In genomic region chr12:108690191-108690518, GRCh38 we compare ENCODE assay signal across 8 cellular contexts. TPM values are rescaled to one million over a fixed set of nuclear protein-coding genes. Genes with fewer than 3 reads are reported as not detected.
DNase-seq lines count a peak whose midpoint lies in the region; ATAC-seq and TF ChIP-seq lines count a peak whose summit lies in the region.

No MANE protein-coding gene starts in this region.

- no peaks in the 10 kb centered on the region for H3K27me3 ChIP-seq in CD8-positive, alpha-beta T cell (ENCODE audit: insufficient read depth, low read length)
- H3K27me3 ChIP-seq in OCI-LY3 (ENCODE audit: low read depth, low read length) (no peaks in the 10 kb centered on the region), endodermal cell (ENCODE audit: control insufficient read depth, insufficient read depth, low read length, poor library complexity, severe bottlenecking) (no peaks in the 10 kb centered on the region)

- intact Hi-C loops in CD8-positive, alpha-beta T cell (cut with DNase I, micrococcal nuclease): loop anchor here (2.0 kb wide), 3 partner anchors 25 to 43 kb away; partner anchors contain the start of gene CORO1C (in 1 of the 2)

- DNase-seq in CD8-positive, alpha-beta T cell: no peak
- DNase-seq in endodermal cell (no peak), progenitor cell of endocrine pancreas (ENCODE audit: low spot score, unreplicated experiment) (no peak), AG08395 (ENCODE audit: low spot score) (no peak), EL (no peak)
- DNase-seq in stimulated activated CD4-positive, alpha-beta T cell treated with anti-CD3 and anti-CD28 coated beads, Interleukin-1b, Interleukin-23, amount 100 ng/mL, for 48 hours: no peak
- DNase-seq in stimulated activated naive CD4-positive, alpha-beta T cell treated with Interleukin-2 at 50 U/mL for 16 hours (lab: John Stamatoyannopoulos, UW): no peak

- peaks cover 36% of the 10 kb centered on the region for H3K4me1 ChIP-seq in CD8-positive, alpha-beta T cell (ENCODE audit: insufficient read depth, low read length)
- peaks cover 78% of the 10 kb centered on the region for H3K4me1 ChIP-seq in OCI-LY3 (ENCODE audit: low read length)
- H3K4me1 ChIP-seq in endodermal cell (ENCODE audit: control insufficient read depth, insufficient read depth, low read length): peaks cover 38% of the 10 kb centered on the region

- CTCF ChIA-PET in CD8-positive, alpha-beta T cell (lab: Charles Lee): interaction anchor here (0.7 to 2.8 kb wide), 7 partner anchors 13 to 114 kb away, joined by 3 to 15 read pairs (median 5); no protein-coding TSS in a partner anchor

- peak overlapping the region; percentile 32 for H3K27ac Mint-ChIP-seq in CD8-positive, alpha-beta T cell
- H3K27ac Mint-ChIP-seq in endodermal cell (peak overlapping the region; percentile 94), progenitor cell of endocrine pancreas (peak overlapping the region; percentile 89)

- H3K9me3 Mint-ChIP-seq in CD8-positive, alpha-beta T cell: no peaks in the 10 kb centered on the region
- H3K9me3 Mint-ChIP-seq in endodermal cell (peaks cover 1% of the 10 kb centered on the region), progenitor cell of endocrine pancreas (ENCODE audit: low read depth) (no peaks in the 10 kb centered on the region)

- no peaks in the 10 kb centered on the region for H3K36me3 Mint-ChIP-seq in CD8-positive, alpha-beta T cell
- H3K36me3 Mint-ChIP-seq in endodermal cell (ENCODE audit: low read depth): peaks cover 12% of the 10 kb centered on the region
- peaks cover 5% of the 10 kb centered on the region for H3K36me3 Mint-ChIP-seq in progenitor cell of endocrine pancreas (ENCODE audit: insufficient read depth)

- H3K9me3 ChIP-seq in CD8-positive, alpha-beta T cell (ENCODE audit: low read length): no peaks in the 10 kb centered on the region
- H3K9me3 ChIP-seq in OCI-LY3 (ENCODE audit: insufficient read depth, low read length) (no peaks in the 10 kb centered on the region), endodermal cell (ENCODE audit: control insufficient read depth, low read length) (peaks cover 4% of the 10 kb centered on the region)

- H3K4me3 ChIP-seq in CD8-positive, alpha-beta T cell (ENCODE audit: low read depth, low read length): no peak overlapping the region
- H3K4me3 ChIP-seq in OCI-LY3 (ENCODE audit: low read length) (peak overlapping the region; percentile 67), endodermal cell (ENCODE audit: low read length) (no peak overlapping the region)

- H3K4me3 Mint-ChIP-seq in CD8-positive, alpha-beta T cell: peak overlapping the region; percentile 59
- H3K4me3 Mint-ChIP-seq in endodermal cell: no peak overlapping the region
- H3K4me3 Mint-ChIP-seq in progenitor cell of endocrine pancreas (ENCODE audit: low read depth): no peak overlapping the region

- H2AFZ ChIP-seq in OCI-LY3 (ENCODE audit: low read depth, low read length): no peak overlapping the region

- H3K27ac ChIP-seq in CD8-positive, alpha-beta T cell (ENCODE audit: low read depth, low read length): no peak overlapping the region
- peak overlapping the region; percentile 96 for H3K27ac ChIP-seq in OCI-LY3 (ENCODE audit: low read length)
- peak overlapping the region; percentile 100 for H3K27ac ChIP-seq in endodermal cell (ENCODE audit: low read depth, low read length)

- POLR2A ChIA-PET in CD8-positive, alpha-beta T cell (lab: Charles Lee): interaction anchor here (0.7 kb wide), 1 partner anchor 132 kb away, joined by 4 read pairs; no protein-coding TSS in a partner anchor

- no peaks in the 10 kb centered on the region for H3K27me3 Mint-ChIP-seq in CD8-positive, alpha-beta T cell (ENCODE audit: low read depth)
- no peaks in the 10 kb centered on the region for H3K27me3 Mint-ChIP-seq in endodermal cell (ENCODE audit: insufficient read depth)
- H3K27me3 Mint-ChIP-seq in progenitor cell of endocrine pancreas: no peaks in the 10 kb centered on the region

- ATAC-seq in CD8-positive, alpha-beta T cell: no peak

- peaks cover 55% of the 10 kb centered on the region for H3K79me2 ChIP-seq in OCI-LY3 (ENCODE audit: low read length)

- H3K4me2 ChIP-seq in OCI-LY3 (ENCODE audit: low read length): peak overlapping the region; percentile 87

- peaks cover 7% of the 10 kb centered on the region; the same call in 1 of the 2 replicates for H4K20me1 ChIP-seq in OCI-LY3 (ENCODE audit: insufficient read depth, low read length)

- H3K36me3 ChIP-seq in CD8-positive, alpha-beta T cell (ENCODE audit: insufficient read depth, low read length): no peaks in the 10 kb centered on the region
- H3K36me3 ChIP-seq in OCI-LY3 (replicated peaks; ENCODE audit: low read depth, low read length) (peaks cover 13% of the 10 kb centered on the region), endodermal cell (ENCODE audit: control insufficient read depth, insufficient read depth, low read length) (peaks cover 34% of the 10 kb centered on the region)

- no peak for TF ChIP-seq CTCF in CD8-positive, alpha-beta T cell (IDR thresholded peaks at IDR 0.05)
- TF ChIP-seq CTCF in OCI-LY3 (IDR thresholded peaks at IDR 0.05; ENCODE audit: low read depth, low read length): 0 out of 2 replicates have a peak, but pooled peaks have one; percentile 0
- no peak for TF ChIP-seq CTCF in endodermal cell (conservative IDR thresholded peaks at IDR 0.05)
- TF ChIP-seq CTCF in progenitor cell of endocrine pancreas (IDR thresholded peaks at IDR 0.05; ENCODE audit: unreplicated experiment): no peak

- H3K4me1 Mint-ChIP-seq in CD8-positive, alpha-beta T cell (ENCODE audit: low read depth): peaks cover 50% of the 10 kb centered on the region
- H3K4me1 Mint-ChIP-seq in endodermal cell: peaks cover 43% of the 10 kb centered on the region
- H3K4me1 Mint-ChIP-seq in progenitor cell of endocrine pancreas (ENCODE audit: low read depth): peaks cover 35% of the 10 kb centered on the region

- H3K9ac ChIP-seq in OCI-LY3 (ENCODE audit: low read length): peak overlapping the region; percentile 79
- H3K9ac ChIP-seq in endodermal cell (ENCODE audit: extremely low read depth, low read length, poor library complexity, severe bottlenecking): no peak overlapping the region

RNA-seq across cellular contexts. Expression of gene CORO1C, which starts 41.2 kb away (rescaled TPM):
- total RNA-seq in CD8-positive, alpha-beta T cell: 10 to 100 TPM; 10.3 to 15.4 TPM
- total RNA-seq in endodermal cell (100 to 1,000 TPM; 122 to 125 TPM), progenitor cell of endocrine pancreas (68.3 and 85.5 TPM in 2 replicates)
- polyA plus RNA-seq in endodermal cell (2013, experiment 1 of 2): 143 TPM
- 130 TPM for polyA plus RNA-seq in endodermal cell (2013, experiment 2 of 2)

RNA-seq across cellular contexts. Expression of gene SELPLG, which starts 56.5 kb away (rescaled TPM):
- total RNA-seq in CD8-positive, alpha-beta T cell: 10 to 100 TPM; 30.4 to 32.3 TPM
- total RNA-seq in endodermal cell (under 1 TPM in 1 of 2 donors, not detected in 1; 0.13 TPM), progenitor cell of endocrine pancreas (not detected in 2 replicates)
- polyA plus RNA-seq in endodermal cell (2013, experiment 1 of 2): 0.18 TPM
- 0.46 TPM for polyA plus RNA-seq in endodermal cell (2013, experiment 2 of 2)

Comparison
In these comparisons a context has a peak if more than half of its experiments do, and no peak if none do; other contexts are left out.
1. H3K27ac Mint-ChIP-seq: peak in every context shown above with its lines; median percentile 94 in endodermal cell; 89 in progenitor cell of endocrine pancreas; 32 in CD8-positive, alpha-beta T cell.
2. RNA of gene SELPLG, which starts 56.5 kb away (total RNA-seq): 30.4 to 32.3 TPM in CD8-positive, alpha-beta T cell; 0.13 TPM in endodermal cell and not detected in progenitor cell of endocrine pancreas; every median in the first group is over 10 times any median in the second.